ENCODE assay signal across 19 cellular contexts in genomic region chr12:171743-172705, GRCh38. TPM values are rescaled to one million over a fixed set of nuclear protein-coding genes. Genes with fewer than 3 reads are reported as not detected.
A peak's percentile ranks its signal among the peaks of the same experiment; 100 is the strongest.
DNase-seq lines count a peak whose midpoint lies in the region; ATAC-seq and TF ChIP-seq lines count a peak whose summit lies in the region.
"Had no signal": no experiment of that assay in that cellular context is flagged by ENCODE, and none has a peak within 500 bp of the region (broad histone marks: within the 10 kb centered on the region; RNA-seq: fewer than 3 reads in every experiment).

No MANE protein-coding gene starts in this region.

- intact Hi-C loops in left ventricle myocardium superior (cut with micrococcal nuclease) (no loop called here), stomach (cut with DNase I; ENCODE audit: low total_unique reads) (no loop called here), Calu3 (cut with micrococcal nuclease; ENCODE audit: unreplicated experiment) (no loop called here), dorsolateral prefrontal cortex (cut with DNase I) (no loop called here)

- H3K4me1 ChIP-seq in Peyer's patch (peaks cover 0 to 51% (median 6%) of the 10 kb centered on the region in 4 donors), stomach (peaks cover 0 to 29% (median 13%) of the 10 kb centered on the region in 4 donors)

- no peaks in the 10 kb centered on the region for H3K9me3 Mint-ChIP-seq in Calu3 (ENCODE audit: low read depth, unreplicated experiment)
- H3K9me3 Mint-ChIP-seq: CD8-positive, alpha-beta memory T cell; H9 had no signal

- H3K4me1 Mint-ChIP-seq in Calu3 (ENCODE audit: low read depth, unreplicated experiment): peaks cover 9% of the 10 kb centered on the region

- 24 to 42% (median 35%) methylated on average over 18 of the region's 18 CpGs for WGBS in stomach, 5 donors

- H3K4me3 Mint-ChIP-seq in Calu3 (ENCODE audit: low read depth, unreplicated experiment): no peak overlapping the region
- H3K4me3 Mint-ChIP-seq: CD8-positive, alpha-beta memory T cell; H9 had no signal

- H3K36me3 Mint-ChIP-seq in Calu3 (ENCODE audit: insufficient read depth, unreplicated experiment): no peaks in the 10 kb centered on the region
- H3K36me3 Mint-ChIP-seq: CD8-positive, alpha-beta memory T cell had no signal

- H3K27ac Mint-ChIP-seq in Calu3 (ENCODE audit: unreplicated experiment): no peak overlapping the region

- TF ChIP-seq EP300 in stomach (IDR thresholded peaks at IDR 0.05): no peak

- TF ChIP-seq POLR2A in Peyer's patch (IDR thresholded peaks at IDR 0.05) (no peak), stomach (IDR thresholded peaks at IDR 0.05) (no peak)

- H3K4me3 ChIP-seq in Peyer's patch (no peak overlapping the region), stomach (no peak overlapping the region), dorsolateral prefrontal cortex (no peak overlapping the region)
- H3K4me3 ChIP-seq: ovary, smooth muscle cell had no signal

- ATAC-seq in left ventricle myocardium superior: peak; percentile 7
- ATAC-seq in HG02763 (IDR thresholded peaks at IDR 0.05; ENCODE audit: unreplicated experiment): no peak
- ATAC-seq: Panc1 had no signal

- H3K27me3 Mint-ChIP-seq in Calu3 (ENCODE audit: unreplicated experiment): peaks cover 71% of the 10 kb centered on the region

- H3K36me3 ChIP-seq in Peyer's patch (no peaks in the 10 kb centered on the region), stomach (no peaks in the 10 kb centered on the region)
- H3K36me3 ChIP-seq: ovary had no signal

- TF ChIP-seq CTCF in Peyer's patch (IDR thresholded peaks at IDR 0.05): no peak
- no peak for TF ChIP-seq CTCF in stomach (IDR thresholded peaks at IDR 0.05)
- no peak for TF ChIP-seq CTCF in Calu3 (IDR thresholded peaks at IDR 0.05; ENCODE audit: unreplicated experiment)
- no peak for TF ChIP-seq CTCF in dorsolateral prefrontal cortex (IDR thresholded peaks at IDR 0.05 in 54 of 56, conservative IDR thresholded peaks at IDR 0.05 in 2 of 56; ENCODE audit: low read depth in 1 of 56, partially characterized antibody in 56 of 56)

- CTCF ChIA-PET in Calu3 (lab: Charles Lee): interaction anchor here (0.7 kb wide), 1 partner anchor 1525 kb away, joined by 4 read pairs; no protein-coding TSS in a partner anchor

- peak; percentile 51 for DNase-seq in NCI-H2171 treated with DMSO at 0.1 percent for 48 hours (lab: John Stamatoyannopoulos, UW)
- no peak for DNase-seq in NCI-H2171 (lab: John Stamatoyannopoulos, UW)
- peak in 2 of 3 donors; percentile 79 to 83 for DNase-seq in Peyer's patch
- DNase-seq in left ventricle myocardium superior: peak; percentile 29
- peak; percentile 44 for DNase-seq in stomach
- DNase-seq in Calu3: no peak
- no peak for DNase-seq in dorsolateral prefrontal cortex
- DNase-seq: activated CD4-positive, CD25-positive, alpha-beta regulatory T cell treated with anti-CD3 and anti-CD28 coated beads, Interleukin-2, amount 50 U/mL, for 72 hours; activated gamma-delta T cell; anterior cingulate cortex; CD8-positive, alpha-beta memory T cell; H9; ovary; trophoblast cell had no signal

- H3K9me3 ChIP-seq in Peyer's patch (no peaks in the 10 kb centered on the region), stomach (no peaks in the 10 kb centered on the region)
- H3K9me3 ChIP-seq: ovary had no signal

- no TSS peak for BruUV-seq in Calu3 (replicated peaks; lab: Mats Ljungman, UMichigan)

- peak overlapping the region in 1 of 4 donors; percentile 47 for H3K27ac ChIP-seq in Peyer's patch
- H3K27ac ChIP-seq in stomach: no peak overlapping the region
- peak overlapping the region in 5 of 59 donors; percentile 1 to 27 (median 18) for H3K27ac ChIP-seq in dorsolateral prefrontal cortex
- H3K27ac ChIP-seq: ovary had no signal

- H3K27me3 ChIP-seq in Peyer's patch (no peaks in the 10 kb centered on the region), stomach (peaks cover 2 to 66% (median 22%) of the 10 kb centered on the region in 3 donors), dorsolateral prefrontal cortex (no peaks in the 10 kb centered on the region)
- H3K27me3 ChIP-seq: ovary had no signal

RNA-seq across cellular contexts. Expression of gene SLC6A12, which starts 41.9 kb away (rescaled TPM):
- total RNA-seq in Peyer's patch: 1 to 10 TPM in 2 of 4 donors, not detected in 2; 1.7 to 7.9 TPM
- total RNA-seq in left ventricle myocardium superior: 1.2 TPM
- total RNA-seq in stomach: 1 to 10 TPM in 1 of 5 donors, not detected in 4; 1.7 TPM
- polyA plus RNA-seq in stomach: under 1 TPM in 2 of 3 donors, not detected in 1; 0.05 to 0.19 TPM
- 0.90 and 1.8 TPM in 2 replicates for total RNA-seq in Calu3 (2022)
- total RNA-seq in dorsolateral prefrontal cortex: 100 to 1,000 TPM in 1 of 120 experiments, 10 to 100 TPM in 119; 10.8 to 211 (median 33.5) TPM
- total RNA-seq: A673, epithelial cell of proximal tubule had no signal
- polyA plus RNA-seq: CD8-positive, alpha-beta memory T cell; smooth muscle cell had no signal

Comparison
In these comparisons a context has a peak if more than half of its experiments do, and no peak if none do; other contexts are left out.
1. DNase-seq: peak in NCI-H2171 treated with DMSO at 0.1 percent for 48 hours (single experiment), Peyer's patch (2 of 3), left ventricle myocardium superior (single experiment) and stomach (single experiment); none in NCI-H2171 (single experiment), Calu3 (single experiment) and dorsolateral prefrontal cortex (0 of 10).